ENCODE assay signal across 12 cellular contexts in genomic region chr19:49614096-49614857, GRCh38. TPM values are rescaled to one million over a fixed set of nuclear protein-coding genes. Genes with fewer than 3 reads are reported as not detected.
DNase-seq lines count a peak whose midpoint lies in the region; ATAC-seq and TF ChIP-seq lines count a peak whose summit lies in the region.
"Had no signal": no experiment of that assay in that cellular context is flagged by ENCODE, and none has a peak within 500 bp of the region (broad histone marks: within the 10 kb centered on the region; RNA-seq: fewer than 3 reads in every experiment).

No MANE protein-coding gene starts in this region.

- TF ChIP-seq POLR2A in vagina (IDR thresholded peaks at IDR 0.05) = no peak

- H3K27ac ChIP-seq in vagina = no peak overlapping the region
- no peak overlapping the region for H3K27ac ChIP-seq in lower lobe of right lung
- H3K27ac ChIP-seq: neutrophil had no signal

- H3K36me3 ChIP-seq in vagina (peaks cover 0 to 56% of the 10 kb centered on the region in 2 donors), lower lobe of right lung (peaks cover 69% of the 10 kb centered on the region)

- DNase-seq in activated CD8-positive, alpha-beta memory T cell treated with anti-CD3 and anti-CD28 coated beads, Interleukin-2, amount 50 U/mL, for 48 hours = peak; percentile 68
- DNase-seq in activated CD8-positive, alpha-beta memory T cell treated with anti-CD3 and anti-CD28 coated beads for 24 hours = no peak
- DNase-seq in T-cell (no peak), fibroblast of gingiva (ENCODE audit: low read depth) (peak; percentile 43), vagina (ENCODE audit: extremely low spot score in 2 of 2) (no peak), NCI-H748 (lab: John Stamatoyannopoulos, UW; ENCODE audit: unreplicated experiment) (no peak), lower lobe of right lung (no peak)
- DNase-seq in stimulated activated effector memory CD8-positive, alpha-beta T cell treated with anti-CD3 and anti-CD28 coated beads, Interleukin-12 subunit alpha, Interleukin-12 subunit beta, amount 100 ng/mL, for 72 hours (ENCODE audit: low spot score in 2 of 2) = peak in 1 of 2 donors; percentile 72
- DNase-seq: Calu3, NCI-H526 had no signal

- no peaks in the 10 kb centered on the region for H3K27me3 Mint-ChIP-seq in T-cell

- H3K36me3 Mint-ChIP-seq in T-cell = peaks cover 40% of the 10 kb centered on the region
- peaks cover 79% of the 10 kb centered on the region for H3K36me3 Mint-ChIP-seq in stimulated activated effector memory CD8-positive, alpha-beta T cell treated with anti-CD3 and anti-CD28 coated beads, Interleukin-12 subunit alpha, Interleukin-12 subunit beta, amount 100 ng/mL, for 72 hours

- peak overlapping the region; percentile 83 to 86 for H3K27ac Mint-ChIP-seq in T-cell
- peak overlapping the region; percentile 93 for H3K27ac Mint-ChIP-seq in stimulated activated effector memory CD8-positive, alpha-beta T cell treated with anti-CD3 and anti-CD28 coated beads, Interleukin-12 subunit alpha, Interleukin-12 subunit beta, amount 100 ng/mL, for 72 hours

- H3K27me3 ChIP-seq in vagina = no peaks in the 10 kb centered on the region
- no peaks in the 10 kb centered on the region for H3K27me3 ChIP-seq in lower lobe of right lung (ENCODE audit: low read depth)
- H3K27me3 ChIP-seq: neutrophil had no signal

- no peak overlapping the region for H3K4me3 ChIP-seq in vagina
- no peak overlapping the region for H3K4me3 ChIP-seq in lower lobe of right lung

- H3K9me3 Mint-ChIP-seq in T-cell = no peaks in the 10 kb centered on the region
- no peaks in the 10 kb centered on the region for H3K9me3 Mint-ChIP-seq in stimulated activated effector memory CD8-positive, alpha-beta T cell treated with anti-CD3 and anti-CD28 coated beads, Interleukin-12 subunit alpha, Interleukin-12 subunit beta, amount 100 ng/mL, for 72 hours

- CTCF ChIA-PET in T-cell (lab: Charles Lee) = no interaction called here

- H3K4me1 ChIP-seq in vagina (peaks cover 16% of the 10 kb centered on the region), lower lobe of right lung (peaks cover 11% of the 10 kb centered on the region)

- H3K9me3 ChIP-seq in vagina = no peaks in the 10 kb centered on the region
- H3K9me3 ChIP-seq in lower lobe of right lung = no peaks in the 10 kb centered on the region
- H3K9me3 ChIP-seq: neutrophil had no signal

- peak overlapping the region in 1 of 3 donors; percentile 42 for H3K4me3 Mint-ChIP-seq in T-cell
- H3K4me3 Mint-ChIP-seq in stimulated activated effector memory CD8-positive, alpha-beta T cell treated with anti-CD3 and anti-CD28 coated beads, Interleukin-12 subunit alpha, Interleukin-12 subunit beta, amount 100 ng/mL, for 72 hours = peak overlapping the region; percentile 67
- H3K4me3 Mint-ChIP-seq: brain had no signal

- TF ChIP-seq CTCF in vagina (IDR thresholded peaks at IDR 0.05) = no peak
- TF ChIP-seq CTCF in lower lobe of right lung (IDR thresholded peaks at IDR 0.05) = no peak

- intact Hi-C loops in vagina (cut with DNase I) (no loop called here), lower lobe of right lung (cut with DNase I) (no loop called here)

- ATAC-seq in T-cell (replicated peaks in 1 of 4) (peak in 1 of 4 experiments; percentile 40), lower lobe of right lung (no peak)
- peak; percentile 96 for ATAC-seq in stimulated activated effector memory CD8-positive, alpha-beta T cell treated with anti-CD3 and anti-CD28 coated beads, Interleukin-12 subunit alpha, Interleukin-12 subunit beta, amount 100 ng/mL, for 72 hours

- H3K4me1 Mint-ChIP-seq in T-cell = peaks cover 19 to 22% (median 19%) of the 10 kb centered on the region in 3 donors
- H3K4me1 Mint-ChIP-seq in stimulated activated effector memory CD8-positive, alpha-beta T cell treated with anti-CD3 and anti-CD28 coated beads, Interleukin-12 subunit alpha, Interleukin-12 subunit beta, amount 100 ng/mL, for 72 hours = peaks cover 37% of the 10 kb centered on the region
- H3K4me1 Mint-ChIP-seq: brain had no signal

- POLR2A ChIA-PET in T-cell (lab: Charles Lee) = no interaction called here

RNA-seq across cellular contexts. Expression of gene PRR12, which starts 23.3 kb away (rescaled TPM):
- total RNA-seq in T-cell = 10 to 100 TPM; 50.8 to 81.7 (median 78.8) TPM
- total RNA-seq in vagina = 15.5 TPM
- 32.0 TPM for total RNA-seq in lower lobe of right lung

RNA-seq across cellular contexts. Expression of gene RRAS, which starts 25.7 kb away (rescaled TPM):
- 10 to 100 TPM in 3 of 5 donors, 1 to 10 TPM in 2; 8.5 to 15.4 (median 13.0) TPM for total RNA-seq in T-cell
- 112 TPM for total RNA-seq in vagina
- total RNA-seq in lower lobe of right lung = 114 TPM

RNA-seq across cellular contexts. Expression of gene SCAF1, which starts 27.7 kb away (rescaled TPM):
- total RNA-seq in T-cell (10 to 100 TPM; 40.0 to 81.9 (median 75.4) TPM), vagina (20.4 TPM), lower lobe of right lung (59.4 TPM)

RNA-seq across cellular contexts. Expression of gene PRRG2, which starts 33.2 kb away (rescaled TPM):
- 1 to 10 TPM in 3 of 5 donors, under 1 TPM in 2; 0.37 to 1.7 (median 1.2) TPM for total RNA-seq in T-cell
- 5.4 TPM for total RNA-seq in vagina
- 7.6 TPM for total RNA-seq in lower lobe of right lung

RNA-seq across cellular contexts. Expression of gene NOSIP, which starts 33.9 kb away (rescaled TPM):
- 100 to 1,000 TPM; 152 to 297 (median 176) TPM for total RNA-seq in T-cell
- 72.2 TPM for total RNA-seq in vagina
- 47.2 TPM for total RNA-seq in lower lobe of right lung

Comparison
In these comparisons a context has a peak if more than half of its experiments do, and no peak if none do; other contexts are left out.
1. DNase-seq: peak in activated CD8-positive, alpha-beta memory T cell treated with anti-CD3 and anti-CD28 coated beads, Interleukin-2, amount 50 U/mL, for 48 hours (single experiment) and fibroblast of gingiva (single experiment); none in activated CD8-positive, alpha-beta memory T cell treated with anti-CD3 and anti-CD28 coated beads for 24 hours (single experiment), T-cell (0 of 34), vagina (0 of 2), NCI-H748 (single experiment) and lower lobe of right lung (single experiment).